In the genomic region with DNA sequence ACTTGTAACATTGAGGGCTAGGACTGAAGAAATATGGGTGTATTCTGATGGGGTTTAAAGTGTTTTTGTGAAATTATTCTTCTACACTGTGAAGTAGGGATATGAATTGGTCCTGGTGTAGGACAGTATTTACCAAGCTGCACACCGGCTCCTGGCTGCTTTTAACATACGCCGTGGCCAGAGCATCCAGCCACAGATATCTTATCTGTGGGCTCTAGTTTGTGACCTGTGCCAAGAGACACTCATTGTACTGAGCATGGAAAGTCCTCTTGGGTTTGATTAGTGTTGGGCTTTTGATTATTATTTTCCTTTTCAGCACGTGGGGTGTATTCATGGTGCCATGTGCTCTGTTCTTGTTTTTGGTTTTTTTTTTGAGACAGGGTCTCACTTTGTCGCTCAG, we compare ENCODE assay signal across 20 cellular contexts.
"Had no signal": no experiment of that assay in that cellular context is flagged by ENCODE, and none has a peak within 500 bp of the region (broad histone marks: within the 10 kb centered on the region; RNA-seq: fewer than 3 reads in every experiment).

No MANE protein-coding gene starts in this region.

- H3K27me3 Mint-ChIP-seq: brain; dendritic cell treated with granulocyte-macrophage colony-stimulating factor and Interleukin-4, amounts not matched to agents 40 ng/mL and 50 ng/mL, for 4 days; naive B cell; stimulated activated naive B cell treated with anti-CD40 and anti-IgM and Interleukin-4, amounts not matched to agents 10 μg/mL and 1 μg/mL and 100 μg/mL, for 72 hours had no signal

- H3K9me3 ChIP-seq: sigmoid colon, SK-N-SH, transverse colon had no signal

- H3K4me3 Mint-ChIP-seq: activated T-helper 1 cell treated with anti-CD3 and anti-CD28 coated beads, Interleukin-12 subunit alpha, Interleukin-12 subunit beta, Interleukin-2, Interleukin-4 antibody, amounts not matched to agents 30 ng/mL and 10 ng/mL and 1 ng/mL, durations not matched to agents 14 hours and 24 hours and 36 hours; brain; dendritic cell treated with granulocyte-macrophage colony-stimulating factor and Interleukin-4, amounts not matched to agents 40 ng/mL and 50 ng/mL, for 4 days; neural crest cell; stimulated activated naive B cell treated with anti-CD40 and anti-IgM and Interleukin-4, amounts not matched to agents 10 μg/mL and 1 μg/mL and 100 μg/mL, for 72 hours had no signal

- DNase-seq: activated CD4-positive, alpha-beta T cell treated with anti-CD3 and anti-CD28 coated beads, Interleukin-2, amount 50 U/mL, for 1 hour; activated CD8-positive, alpha-beta memory T cell treated with anti-CD3 and anti-CD28 coated beads, Interleukin-2, amount 50 U/mL, for 48 hours; activated gamma-delta T cell treated with Interleukin-2 at 50 U/mL for 16 hours; anterior cingulate cortex; caudate nucleus; effector CD4-positive, alpha-beta T cell; foreskin keratinocyte; naive B cell; occipital lobe; sigmoid colon; SK-N-SH; stimulated activated CD4-positive, alpha-beta T cell treated with anti-CD3 and anti-CD28 coated beads, Interleukin-15, amount 100 ng/mL, for 24 hours; stimulated activated naive B cell treated with anti-CD40 and anti-IgM and Interleukin-4, amounts not matched to agents 10 μg/mL and 1 μg/mL and 100 μg/mL, for 72 hours; transverse colon had no signal

- H3K4me3 ChIP-seq: hepatocyte, sigmoid colon, smooth muscle cell, transverse colon had no signal

- H3K27ac ChIP-seq: foreskin keratinocyte, hepatocyte, sigmoid colon, transverse colon had no signal

- H3K4me1 ChIP-seq: sigmoid colon had no signal

- H3K27ac Mint-ChIP-seq: activated T-helper 1 cell treated with anti-CD3 and anti-CD28 coated beads, Interleukin-12 subunit alpha, Interleukin-12 subunit beta, Interleukin-2, Interleukin-4 antibody, amounts not matched to agents 30 ng/mL and 10 ng/mL and 1 ng/mL, durations not matched to agents 14 hours and 24 hours and 36 hours; dendritic cell treated with granulocyte-macrophage colony-stimulating factor and Interleukin-4, amounts not matched to agents 40 ng/mL and 50 ng/mL, for 4 days had no signal

- H3K27me3 ChIP-seq: foreskin keratinocyte, hepatocyte, sigmoid colon, transverse colon had no signal

- ATAC-seq: foreskin keratinocyte; stimulated activated naive B cell treated with anti-CD40 and anti-IgM and Interleukin-4, amounts not matched to agents 10 μg/mL and 1 μg/mL and 100 μg/mL, for 72 hours had no signal

- H3K9me3 Mint-ChIP-seq: activated T-helper 1 cell treated with anti-CD3 and anti-CD28 coated beads, Interleukin-12 subunit alpha, Interleukin-12 subunit beta, Interleukin-2, Interleukin-4 antibody, amounts not matched to agents 30 ng/mL and 10 ng/mL and 1 ng/mL, durations not matched to agents 14 hours and 24 hours and 36 hours; brain; dendritic cell treated with granulocyte-macrophage colony-stimulating factor and Interleukin-4, amounts not matched to agents 40 ng/mL and 50 ng/mL, for 4 days; naive B cell; neural crest cell; stimulated activated naive B cell treated with anti-CD40 and anti-IgM and Interleukin-4, amounts not matched to agents 10 μg/mL and 1 μg/mL and 100 μg/mL, for 72 hours had no signal
